ENCODE assay signal across 8 cellular contexts in genomic region chr12:49698619-49699545, GRCh38. TPM values are rescaled to one million over a fixed set of nuclear protein-coding genes. Genes with fewer than 3 reads are reported as not detected.
DNase-seq lines count a peak whose midpoint lies in the region; ATAC-seq and TF ChIP-seq lines count a peak whose summit lies in the region.

No MANE protein-coding gene starts in this region.

- H3K27ac ChIP-seq in brain microvascular endothelial cell (peak overlapping the region; percentile 86), layer of hippocampus (ENCODE audit: low read depth, low read length) (peak overlapping the region; percentile 69)

- H3K4me1 Mint-ChIP-seq in stimulated activated naive CD8-positive, alpha-beta T cell treated with anti-CD3 and anti-CD28 coated beads, Interleukin-15, amount 100 ng/mL, for 72 hours = peaks cover 60% of the 10 kb centered on the region

- H3K4me3 Mint-ChIP-seq in stimulated activated naive CD8-positive, alpha-beta T cell treated with anti-CD3 and anti-CD28 coated beads, Interleukin-15, amount 100 ng/mL, for 72 hours = peak overlapping the region; percentile 77 to 79

- H3K27ac Mint-ChIP-seq in stimulated activated naive CD8-positive, alpha-beta T cell treated with anti-CD3 and anti-CD28 coated beads, Interleukin-15, amount 100 ng/mL, for 72 hours = peak overlapping the region; percentile 42 to 90

- no peaks in the 10 kb centered on the region for H3K36me3 ChIP-seq in brain microvascular endothelial cell (replicated peaks)

- ATAC-seq in GM18907 (IDR thresholded peaks at IDR 0.05; ENCODE audit: unreplicated experiment) (peak; percentile 86), HG03066 (IDR thresholded peaks at IDR 0.05; ENCODE audit: low read depth, unreplicated experiment) (peak; percentile 74)
- peak; percentile 80 for ATAC-seq in stimulated activated naive CD8-positive, alpha-beta T cell treated with anti-CD3 and anti-CD28 coated beads, Interleukin-15, amount 100 ng/mL, for 72 hours

- H3K9me3 Mint-ChIP-seq in stimulated activated naive CD8-positive, alpha-beta T cell treated with anti-CD3 and anti-CD28 coated beads, Interleukin-15, amount 100 ng/mL, for 72 hours = no peaks in the 10 kb centered on the region

- TF ChIP-seq POLR2A in Raji (IDR thresholded peaks at IDR 0.05; ENCODE audit: insufficient read depth, low read depth, low read length) = 0 out of 2 replicates have a peak, but pooled peaks have one; percentile 23

- no peaks in the 10 kb centered on the region for H3K27me3 ChIP-seq in brain microvascular endothelial cell (replicated peaks)
- no peaks in the 10 kb centered on the region for H3K27me3 ChIP-seq in layer of hippocampus (ENCODE audit: control insufficient read depth, insufficient read depth, low read length)

- TF ChIP-seq CTCF in brain microvascular endothelial cell (IDR thresholded peaks at IDR 0.05; ENCODE audit: low read depth, low read length, missing control alignments) = no peak

- in situ Hi-C loops in brain microvascular endothelial cell (cut with HindIII; ENCODE audit: low pct_ligation_motif_present, low sequenced_read_pairs) = no loop called here

- peak overlapping the region; percentile 24 for H3K4me3 ChIP-seq in brain microvascular endothelial cell (ENCODE audit: low read depth, low read length)

- DNase-seq in A172 (ENCODE audit: low spot score) (peak; percentile 35), brain microvascular endothelial cell (peak; percentile 64), DMS79 treated with DMSO at 0.1 percent for 48 hours (lab: John Stamatoyannopoulos, UW) (no peak)
- DNase-seq in stimulated activated naive CD8-positive, alpha-beta T cell treated with anti-CD3 and anti-CD28 coated beads, Interleukin-15, amount 100 ng/mL, for 72 hours = peak; percentile 41 to 72

- H3K27me3 Mint-ChIP-seq in stimulated activated naive CD8-positive, alpha-beta T cell treated with anti-CD3 and anti-CD28 coated beads, Interleukin-15, amount 100 ng/mL, for 72 hours = no peaks in the 10 kb centered on the region

RNA-seq across cellular contexts. Expression of gene FMNL3, which starts 8.3 kb away (rescaled TPM):
- 16.4 and 16.6 TPM in 2 replicates for total RNA-seq in A172 (2014; rRNA removed; shearing (Covaris generic))

RNA-seq across cellular contexts. Expression of gene TMBIM6, which starts 42.5 kb away (rescaled TPM):
- total RNA-seq in A172 (2014; rRNA removed; shearing (Covaris generic)) = 242 and 305 TPM in 2 replicates
